Comparison of ENCODE assay signal across 1 cellular context in the genomic region with DNA sequence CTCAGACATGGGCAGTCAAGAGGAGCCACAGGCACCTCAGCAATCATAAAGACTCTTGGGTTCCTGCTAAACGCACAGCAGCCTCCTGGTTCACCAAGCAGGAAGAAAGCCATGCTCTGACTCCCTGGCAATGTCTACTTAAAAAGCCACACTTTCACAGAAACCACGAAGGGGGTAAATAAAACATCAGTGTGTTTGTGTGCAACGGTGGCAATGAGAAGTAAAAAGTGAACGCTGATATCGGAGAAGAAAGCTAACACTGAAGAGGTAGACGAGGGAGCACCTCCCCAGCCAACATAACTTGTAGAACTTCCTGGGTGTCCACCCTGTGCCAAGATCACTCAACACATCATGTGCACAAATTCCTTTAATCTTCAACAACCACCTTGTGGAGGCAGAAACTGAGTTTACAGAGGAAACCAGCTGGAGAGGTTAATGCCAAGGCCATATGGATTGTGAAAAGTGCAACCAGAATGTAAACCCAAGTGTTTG.
TF ChIP-seq lines count a peak whose summit lies in the region.

No MANE protein-coding gene starts in this region.

TF ChIP-seq in WTC11, 78 proteins besides CTCF, POLR2A, EP300 and RAD21 (continued from another document):
- TF ChIP-seq ZNF425 (CRISPR knock-in tag; conservative IDR thresholded peaks at IDR 0.05): no peak
TF ChIP-seq in WTC11: peak in this region for 0.
